Comparison of ENCODE assay signal across 1 cellular context in genomic region chr19:1181606-1182005, GRCh38.
TF ChIP-seq lines count a peak whose summit lies in the region.

No MANE protein-coding gene starts in this region.

TF ChIP-seq in GM23338, 12 proteins besides CTCF, POLR2A, EP300 and RAD21:
- TF ChIP-seq JUNB (IDR thresholded peaks at IDR 0.05; ENCODE audit: unreplicated experiment) (no peak), NANOG (IDR thresholded peaks at IDR 0.05; ENCODE audit: borderline replicate concordance) (no peak), ZNF331 (CRISPR knock-in tag; IDR thresholded peaks at IDR 0.05; ENCODE audit: low read depth) (no peak), EZH2phosphoT487 (IDR thresholded peaks at IDR 0.05; ENCODE audit: unreplicated experiment) (no peak), ETS1 (IDR thresholded peaks at IDR 0.05) (no peak), STAT1 (IDR thresholded peaks at IDR 0.05; ENCODE audit: unreplicated experiment) (no peak), ZNF114 (CRISPR knock-in tag; IDR thresholded peaks at IDR 0.05) (no peak), EZH2 (IDR thresholded peaks at IDR 0.05; ENCODE audit: low read depth, unreplicated experiment) (no peak), POLR2AphosphoS5 (IDR thresholded peaks at IDR 0.05; ENCODE audit: low read depth) (no peak), ZNF462 (CRISPR knock-in tag; IDR thresholded peaks at IDR 0.05) (no peak), CREB1 (CRISPR knock-in tag; IDR thresholded peaks at IDR 0.05; ENCODE audit: low read depth) (no peak), REST (IDR thresholded peaks at IDR 0.05; ENCODE audit: unreplicated experiment) (no peak)
